Comparison of ENCODE assay signal across 8 cellular contexts in genomic region chr6:13272131-13273046, GRCh38. TPM values are rescaled to one million over a fixed set of nuclear protein-coding genes. Genes with fewer than 3 reads are reported as not detected.
DNase-seq lines count a peak whose midpoint lies in the region; ATAC-seq and TF ChIP-seq lines count a peak whose summit lies in the region.

No MANE protein-coding gene starts in this region.

- H3K4me3 ChIP-seq in epithelial cell of proximal tubule (ENCODE audit: low read depth, low read length) (no peak overlapping the region), stomach (peak overlapping the region in 2 of 4 donors; percentile 24 to 27), MG63 (no peak overlapping the region)

- peaks cover 0 to 22% (median 2%) of the 10 kb centered on the region in 4 donors for H3K4me1 ChIP-seq in stomach

- H3K36me3 ChIP-seq in stomach, result peaks cover 0 to 23% (median 0%) of the 10 kb centered on the region in 4 donors
- no peaks in the 10 kb centered on the region for H3K36me3 ChIP-seq in MG63

- no peaks in the 10 kb centered on the region for H3K27me3 ChIP-seq in stomach
- no peaks in the 10 kb centered on the region for H3K27me3 ChIP-seq in MG63

- no peaks in the 10 kb centered on the region for H3K27me3 Mint-ChIP-seq in activated naive CD4-positive, alpha-beta T cell treated with anti-CD3 and anti-CD28 coated beads, Interleukin-2, amount 50 U/mL, for 24 hours

- no peaks in the 10 kb centered on the region for H3K9me3 Mint-ChIP-seq in activated naive CD4-positive, alpha-beta T cell treated with anti-CD3 and anti-CD28 coated beads, Interleukin-2, amount 50 U/mL, for 24 hours

- peak overlapping the region in 2 of 5 donors; percentile 15 to 40 for H3K27ac ChIP-seq in stomach

- 75 to 91% (median 86%) methylated on average over 24 of the region's 24 CpGs for WGBS in stomach, 5 donors

- peaks cover 3% of the 10 kb centered on the region for H3K36me3 Mint-ChIP-seq in activated naive CD4-positive, alpha-beta T cell treated with anti-CD3 and anti-CD28 coated beads, Interleukin-2, amount 50 U/mL, for 24 hours

- DNase-seq in activated naive CD4-positive, alpha-beta T cell treated with Interleukin-2 at 50 U/mL for 16 hours, result no peak
- DNase-seq in epithelial cell of proximal tubule (ENCODE audit: low read depth) (peak; percentile 73), stomach (peak; percentile 40), MG63 (no peak), SW 1271 (lab: John Stamatoyannopoulos, UW) (no peak)
- no peak for DNase-seq in activated CD4-positive, alpha-beta T cell treated with anti-CD3 and anti-CD28 coated beads for 48 hours

- TF ChIP-seq CTCF in epithelial cell of proximal tubule (conservative IDR thresholded peaks at IDR 0.05; ENCODE audit: low read depth, low read length) (no peak), stomach (IDR thresholded peaks at IDR 0.05) (no peak)

- no peak overlapping the region for H3K4me3 Mint-ChIP-seq in activated naive CD4-positive, alpha-beta T cell treated with anti-CD3 and anti-CD28 coated beads, Interleukin-2, amount 50 U/mL, for 24 hours

- H3K9me3 ChIP-seq in stomach (no peaks in the 10 kb centered on the region), MG63 (no peaks in the 10 kb centered on the region)

- H3K27ac Mint-ChIP-seq in activated naive CD4-positive, alpha-beta T cell treated with anti-CD3 and anti-CD28 coated beads, Interleukin-2, amount 50 U/mL, for 24 hours, result peak overlapping the region; percentile 55

- ATAC-seq in HG03457 (IDR thresholded peaks at IDR 0.05; ENCODE audit: unreplicated experiment), result peak; percentile 47

- intact Hi-C loops in stomach (cut with DNase I; ENCODE audit: low total_unique reads), result no loop called here

- H3K4me1 Mint-ChIP-seq in activated naive CD4-positive, alpha-beta T cell treated with anti-CD3 and anti-CD28 coated beads, Interleukin-2, amount 50 U/mL, for 24 hours, result peaks cover 27% of the 10 kb centered on the region

- TF ChIP-seq POLR2A in stomach (IDR thresholded peaks at IDR 0.05), result no peak

- no peak for TF ChIP-seq EP300 in stomach (IDR thresholded peaks at IDR 0.05)

RNA-seq across cellular contexts. Expression of gene TBC1D7, which starts 55.9 kb away (rescaled TPM):
- total RNA-seq in epithelial cell of proximal tubule (17.1 and 20.3 TPM in 2 replicates), stomach (10 to 100 TPM in 1 of 5 donors, 1 to 10 TPM in 3, not detected in 1; 2.7 to 20.4 (median 7.5) TPM)
- polyA plus RNA-seq in stomach, result 10 to 100 TPM in 2 of 3 donors, 1 to 10 TPM in 1; 8.2 to 15.3 (median 10.2) TPM
- 36.2 and 40.6 TPM in 2 replicates for total RNA-seq in MG63 (2014; rRNA removed; shearing (Covaris generic); ENCODE audit: low replicate concordance)

Comparison
In these comparisons a context has a peak if more than half of its experiments do, and no peak if none do; other contexts are left out.
1. DNase-seq: peak in epithelial cell of proximal tubule (single experiment) and stomach (single experiment); none in activated naive CD4-positive, alpha-beta T cell treated with Interleukin-2 at 50 U/mL for 16 hours (single experiment), MG63 (single experiment), SW 1271 (0 of 2) and activated CD4-positive, alpha-beta T cell treated with anti-CD3 and anti-CD28 coated beads for 48 hours (single experiment).